Comparison of ENCODE assay signal across 9 cellular contexts in genomic region chr4:109588176-109588575, GRCh38. TPM values are rescaled to one million over a fixed set of nuclear protein-coding genes. Genes with fewer than 3 reads are reported as not detected.
DNase-seq lines count a peak whose midpoint lies in the region; ATAC-seq and TF ChIP-seq lines count a peak whose summit lies in the region.
"Had no signal": no experiment of that assay in that cellular context is flagged by ENCODE, and none has a peak within 500 bp of the region (broad histone marks: within the 10 kb centered on the region; RNA-seq: fewer than 3 reads in every experiment).

No MANE protein-coding gene starts in this region.

- H3K4me3 ChIP-seq in heart left ventricle: no peak overlapping the region
- H3K4me3 ChIP-seq: adrenal gland had no signal

- peak; percentile 100 for ATAC-seq in GM19351 (IDR thresholded peaks at IDR 0.05; ENCODE audit: unreplicated experiment)
- ATAC-seq in HG03060 (IDR thresholded peaks at IDR 0.05; ENCODE audit: low read depth, unreplicated experiment): peak; percentile 93
- no peak for ATAC-seq in heart left ventricle

- no peak for TF ChIP-seq POLR2A in heart left ventricle (IDR thresholded peaks at IDR 0.05)

- peaks cover 0 to 9% (median 0%) of the 10 kb centered on the region in 12 donors for H3K9me3 ChIP-seq in heart left ventricle
- H3K9me3 ChIP-seq: adrenal gland had no signal

- intact Hi-C loops in heart left ventricle (cut with DNase I): no loop called here

- no peak overlapping the region for H3K27ac ChIP-seq in heart left ventricle
- H3K27ac ChIP-seq: adrenal gland had no signal

- no peaks in the 10 kb centered on the region for H3K27me3 ChIP-seq in heart left ventricle
- H3K27me3 ChIP-seq: adrenal gland had no signal

- no peaks in the 10 kb centered on the region for H3K36me3 ChIP-seq in heart left ventricle
- H3K36me3 ChIP-seq: adrenal gland had no signal

- TF ChIP-seq CTCF in heart left ventricle (IDR thresholded peaks at IDR 0.05): no peak

- H3K4me1 ChIP-seq in heart left ventricle: peaks cover 0 to 14% (median 4%) of the 10 kb centered on the region in 12 donors

- 72 to 83% (median 79%) methylated on average over 4 of the region's 4 CpGs for WGBS in heart left ventricle, 4 donors

- peak; percentile 8 for DNase-seq in activated CD8-positive, alpha-beta memory T cell treated with anti-CD3 and anti-CD28 coated beads, Interleukin-2, amount 50 U/mL, for 1 hour (ENCODE audit: extremely low read depth)
- DNase-seq in stimulated activated CD4-positive, alpha-beta T cell treated with anti-CD3 and anti-CD28 coated beads, Interleukin-4, amount 100 ng/mL, for 4 hours: peak; percentile 30 to 47
- DNase-seq in NCI-H1092 (lab: John Stamatoyannopoulos, UW): no peak
- no peak for DNase-seq in T1000 (lab: John Stamatoyannopoulos, UW)
- no peak for DNase-seq in superior temporal gyrus (ENCODE audit: extremely low spot score)
- no peak for DNase-seq in heart left ventricle

RNA-seq across cellular contexts. Expression of gene MCUB, which starts 28.1 kb away (rescaled TPM):
- 10 to 100 TPM in 1 of 9 donors, 1 to 10 TPM in 8; 2.6 to 15.1 (median 4.7) TPM for total RNA-seq in heart left ventricle
- polyA plus RNA-seq in heart left ventricle: 1 to 10 TPM; 1.6 to 4.3 TPM

Comparison
In these comparisons a context has a peak if more than half of its experiments do, and no peak if none do; other contexts are left out.
1. ATAC-seq: peak in GM19351 (single experiment) and HG03060 (single experiment); none in heart left ventricle (0 of 4).
2. DNase-seq: peak in activated CD8-positive, alpha-beta memory T cell treated with anti-CD3 and anti-CD28 coated beads, Interleukin-2, amount 50 U/mL, for 1 hour (single experiment) and stimulated activated CD4-positive, alpha-beta T cell treated with anti-CD3 and anti-CD28 coated beads, Interleukin-4, amount 100 ng/mL, for 4 hours (2 of 2); none in NCI-H1092 (single experiment), T1000 (single experiment), superior temporal gyrus (single experiment) and heart left ventricle (0 of 5).